ENCODE assay signal across 7 cellular contexts in the genomic region with DNA sequence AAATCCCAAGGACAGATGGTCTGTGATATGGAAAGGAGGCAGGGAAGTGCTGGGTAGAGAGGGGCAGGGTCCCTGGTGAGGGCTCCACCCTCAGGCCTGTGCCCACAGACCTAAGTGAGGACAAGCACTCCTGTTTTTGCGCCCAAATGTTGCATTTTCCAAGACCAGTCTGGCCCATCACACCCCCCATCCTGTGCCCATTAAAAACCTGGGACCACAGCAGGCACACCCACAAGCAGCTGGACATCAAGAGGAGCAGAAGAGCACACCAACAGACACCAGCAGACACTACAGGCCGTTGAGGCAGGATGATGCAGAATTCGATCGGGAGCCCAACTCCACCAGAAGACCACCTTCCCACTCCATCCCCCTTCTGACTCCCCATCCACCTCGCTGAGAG.
"Had no signal": no experiment of that assay in that cellular context is flagged by ENCODE, and none has a peak within 500 bp of the region (broad histone marks: within the 10 kb centered on the region; RNA-seq: fewer than 3 reads in every experiment).

No MANE protein-coding gene starts in this region.

- H3K9ac ChIP-seq: GM23248 had no signal

- H3K4me3 ChIP-seq: GM23248, K562 had no signal

- H3K27ac ChIP-seq: GM23248 had no signal

- H3K27ac Mint-ChIP-seq: H9 had no signal

- H3K4me3 Mint-ChIP-seq: H9 had no signal

- DNase-seq: GM23248, GOT3, H9, HCEC 1CT, IMR-90, KG1 had no signal
